In genomic region chr17:55356440-55357328, GRCh38 we compare ENCODE assay signal across 8 cellular contexts.
DNase-seq lines count a peak whose midpoint lies in the region; ATAC-seq and TF ChIP-seq lines count a peak whose summit lies in the region.

No MANE protein-coding gene starts in this region.

- CTCF ChIA-PET in Caco-2 (lab: Charles Lee) = interaction anchor here (0.6 to 2.5 kb wide), 9 partner anchors 9 to 364 kb away, joined by 3 to 9 read pairs (median 4); no protein-coding TSS in a partner anchor

- peak; percentile 80 to 84 for DNase-seq in Caco-2
- peak; percentile 78 for DNase-seq in NCI-H69 (lab: John Stamatoyannopoulos, UW)
- peak; percentile 63 to 69 for DNase-seq in activated CD4-positive, alpha-beta T cell treated with anti-CD3 and anti-CD28 coated beads, Interleukin-2, amount 50 U/mL, for 4 hours
- DNase-seq in effector CD8-positive, alpha-beta T cell (lab: John Stamatoyannopoulos, UW) = peak; percentile 18
- DNase-seq in mesenchymal stem cell = peak; percentile 67
- DNase-seq in stimulated activated CD8-positive, alpha-beta memory T cell treated with anti-CD3 and anti-CD28 coated beads, Interleukin-7, amount 100 ng/mL, for 1 hour (ENCODE audit: low read depth in 2 of 2) = peak; percentile 29 to 48

- no peak overlapping the region for H2AK5ac ChIP-seq in mesenchymal stem cell (ENCODE audit: low read length, severe bottlenecking)

- no peak overlapping the region for H3K9ac ChIP-seq in mesenchymal stem cell (ENCODE audit: low read length)

- no peak overlapping the region for H3K27ac ChIP-seq in mesenchymal stem cell (ENCODE audit: low read length, poor library complexity, severe bottlenecking)

- POLR2A ChIA-PET in Caco-2 (lab: Charles Lee) = no interaction called here

- peak; percentile 80 to 85 for TF ChIP-seq CTCF in Caco-2 (IDR thresholded peaks at IDR 0.05; ENCODE audit: insufficient read depth in 1 of 2, low read depth in 1 of 2, low read length in 1 of 2, severe bottlenecking in 1 of 2, unreplicated experiment in 1 of 2)

- H3K23ac ChIP-seq in mesenchymal stem cell (ENCODE audit: low read length in 2 of 2) = no peak overlapping the region

- peaks cover 6% of the 10 kb centered on the region for H3K4me1 Mint-ChIP-seq in Caco-2 (ENCODE audit: low read depth, unreplicated experiment)

- no peaks in the 10 kb centered on the region for H3K27me3 Mint-ChIP-seq in Caco-2 (ENCODE audit: insufficient read depth, unreplicated experiment)

- no peak overlapping the region for H3K18ac ChIP-seq in mesenchymal stem cell (ENCODE audit: low read depth in 1 of 2, low read length in 2 of 2)

- H2BK12ac ChIP-seq in mesenchymal stem cell (ENCODE audit: low read length in 2 of 2) = no peak overlapping the region

- H2BK120ac ChIP-seq in mesenchymal stem cell (ENCODE audit: low read depth, low read length) = no peak overlapping the region

- WGBS in mesenchymal stem cell = 13% methylated on average over 2 of the region's 3 CpGs

- no peak overlapping the region for H4K8ac ChIP-seq in mesenchymal stem cell (ENCODE audit: low read length)

- no peak overlapping the region for H2AFZ ChIP-seq in mesenchymal stem cell (ENCODE audit: low read depth, low read length)

- no peak overlapping the region for H4K91ac ChIP-seq in mesenchymal stem cell (ENCODE audit: low read length)

- no peaks in the 10 kb centered on the region for H3K9me3 ChIP-seq in Caco-2
- H3K9me3 ChIP-seq in mesenchymal stem cell (ENCODE audit: control insufficient read depth, low read length) = peaks cover 12% of the 10 kb centered on the region

- no peak overlapping the region for H3K4me2 ChIP-seq in mesenchymal stem cell (ENCODE audit: low read length, poor library complexity, severe bottlenecking)

- no peaks in the 10 kb centered on the region for H3K79me1 ChIP-seq in mesenchymal stem cell (replicated peaks; ENCODE audit: low read length, poor library complexity, severe bottlenecking)

- no peak overlapping the region for H3K4me3 Mint-ChIP-seq in Caco-2 (ENCODE audit: unreplicated experiment)

- no peak overlapping the region for H2BK15ac ChIP-seq in mesenchymal stem cell (ENCODE audit: low read depth, poor library complexity, severe bottlenecking)

- H2BK5ac ChIP-seq in mesenchymal stem cell (ENCODE audit: low read depth, low read length, poor library complexity, severe bottlenecking) = no peak overlapping the region

- H3K27ac Mint-ChIP-seq in Caco-2 (ENCODE audit: unreplicated experiment) = no peak overlapping the region

- H3K4me1 ChIP-seq in Caco-2 (no peaks in the 10 kb centered on the region), mesenchymal stem cell (ENCODE audit: control insufficient read depth, insufficient read depth, low read depth, low read length) (no peaks in the 10 kb centered on the region)

- H3K36me3 Mint-ChIP-seq in Caco-2 (ENCODE audit: insufficient read depth, unreplicated experiment) = no peaks in the 10 kb centered on the region

- H3K36me3 ChIP-seq in Caco-2 (ENCODE audit: control insufficient read depth, insufficient read depth, low read length) (no peaks in the 10 kb centered on the region), mesenchymal stem cell (ENCODE audit: control insufficient read depth in 1 of 2, insufficient read depth in 2 of 2, low read depth in 1 of 2, low read length in 2 of 2) (no peaks in the 10 kb centered on the region)

- peak; percentile 83 for ATAC-seq in GM19468 (IDR thresholded peaks at IDR 0.05; ENCODE audit: extremely low read depth, unreplicated experiment)
- ATAC-seq in HG03558 (IDR thresholded peaks at IDR 0.05; ENCODE audit: extremely low read depth, unreplicated experiment) = peak; percentile 80

- intact Hi-C loops in Caco-2 (cut with micrococcal nuclease; ENCODE audit: unreplicated experiment) = loop anchor here (1.0 kb wide), 1 partner anchor 158 kb away; no protein-coding TSS in a partner anchor

- H3K9me3 Mint-ChIP-seq in Caco-2 (ENCODE audit: unreplicated experiment) = peaks cover 12% of the 10 kb centered on the region

- H3K4me3 ChIP-seq in Caco-2 (ENCODE audit: low read depth, low read length) = no peak overlapping the region
- no peak overlapping the region for H3K4me3 ChIP-seq in mesenchymal stem cell (ENCODE audit: insufficient read depth in 1 of 2, low read depth in 1 of 2, low read length in 2 of 2)

- H3K27me3 ChIP-seq in Caco-2 (replicated peaks; ENCODE audit: control insufficient read depth, insufficient read depth, low read length) = no peaks in the 10 kb centered on the region
- H3K27me3 ChIP-seq in mesenchymal stem cell (ENCODE audit: control insufficient read depth in 1 of 2, insufficient read depth in 1 of 2, low read length in 2 of 2) = peaks cover 0 to 4% of the 10 kb centered on the region in 2 experiments

- H3K14ac ChIP-seq in mesenchymal stem cell (ENCODE audit: low read length in 2 of 2) = no peak overlapping the region

- BruUV-seq in Caco-2 (replicated peaks; lab: Mats Ljungman, UMichigan) = no TSS peak

- H3K4ac ChIP-seq in mesenchymal stem cell (ENCODE audit: low read depth in 1 of 2, low read length in 2 of 2) = no peak overlapping the region

Comparison
In these comparisons a context has a peak if more than half of its experiments do, and no peak if none do; other contexts are left out.
1. DNase-seq: peak in every context shown above with its lines; median percentile 82 in Caco-2; 78 in NCI-H69; 67 in mesenchymal stem cell; 66 in activated CD4-positive, alpha-beta T cell treated with anti-CD3 and anti-CD28 coated beads, Interleukin-2, amount 50 U/mL, for 4 hours; 38 in stimulated activated CD8-positive, alpha-beta memory T cell treated with anti-CD3 and anti-CD28 coated beads, Interleukin-7, amount 100 ng/mL, for 1 hour; 18 in effector CD8-positive, alpha-beta T cell.